9 cellular contexts compared by ENCODE assay signal in the genomic region with DNA sequence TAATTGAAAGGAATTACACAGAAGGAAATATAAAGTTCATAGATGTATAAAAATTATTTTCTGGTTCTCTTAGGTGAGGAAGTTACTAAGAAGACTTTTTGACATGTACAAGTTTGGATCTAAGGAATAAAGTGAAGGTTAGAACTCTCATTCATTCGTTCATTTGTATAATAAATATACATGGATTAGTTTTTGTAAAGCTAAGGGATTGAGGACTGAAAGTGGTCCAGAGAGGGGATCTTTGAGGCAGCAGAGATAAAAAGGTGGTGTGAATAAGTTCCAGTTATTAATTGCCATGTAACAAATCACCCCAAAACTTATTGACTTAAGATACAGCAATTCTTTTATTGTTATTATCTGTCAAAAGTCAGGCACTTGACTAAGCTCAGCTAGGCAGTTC.
"Had no signal": no experiment of that assay in that cellular context is flagged by ENCODE, and none has a peak within 500 bp of the region (broad histone marks: within the 10 kb centered on the region; RNA-seq: fewer than 3 reads in every experiment).

No MANE protein-coding gene starts in this region.

- DNase-seq: IMR-90, Karpas-422, Kasumi-1, KBM-7, KG1 had no signal

- H3K4me2 ChIP-seq: KMS-11 had no signal

- H3K9ac ChIP-seq: KMS-11 had no signal

- FAIRE-seq: HepG2, HTR-8/SVneo had no signal

- H3K27ac ChIP-seq: HL-60, KMS-11 had no signal

- ATAC-seq: HepG2 had no signal
